1 cellular context compared by ENCODE assay signal in genomic region chr6:20458051-20458894, GRCh38.
TF ChIP-seq lines count a peak whose summit lies in the region.

No MANE protein-coding gene starts in this region.

TF ChIP-seq in K562, 482 proteins besides CTCF, POLR2A, EP300 and RAD21 (continued from another document and continues in another):
- TF ChIP-seq VEZF1 (CRISPR knock-in tag; IDR thresholded peaks at IDR 0.05) (peak; percentile 73), MAFK (IDR thresholded peaks at IDR 0.05; ENCODE audit: low read length) (peak; percentile 84; the same call in 1 of the 2 replicates), ZNF644 (tag; IDR thresholded peaks at IDR 0.05; ENCODE audit: low read depth) (peak; percentile 92), BRD4 (IDR thresholded peaks at IDR 0.05) (no peak), HINFP (tag; conservative IDR thresholded peaks at IDR 0.05; ENCODE audit: low read depth) (0 out of 2 replicates have a peak, but pooled peaks have one; percentile 33), GATAD2A (IDR thresholded peaks at IDR 0.05) (peak; percentile 63), GTF2E2 (tag; IDR thresholded peaks at IDR 0.05) (0 out of 2 replicates have a peak, but pooled peaks have one; percentile 39), KDM1A (IDR thresholded peaks at IDR 0.05) (peak; percentile 73 to 78), TCF3 (CRISPR knock-in tag; IDR thresholded peaks at IDR 0.05) (peak; percentile 95), ZNF197 (CRISPR knock-in tag; IDR thresholded peaks at IDR 0.05; ENCODE audit: low read depth) (peak; percentile 52; the same call in 1 of the 2 replicates), ARID3A (IDR thresholded peaks at IDR 0.05; ENCODE audit: borderline replicate concordance, low read depth, low read length) (peak; percentile 85; the same call in 1 of the 2 replicates), MYNN (IDR thresholded peaks at IDR 0.05) (peak; percentile 78), MYNN (CRISPR knock-in tag; IDR thresholded peaks at IDR 0.05) (no peak), ZNF354B (CRISPR knock-in tag; IDR thresholded peaks at IDR 0.05) (no peak), ZNF584 (CRISPR knock-in tag; IDR thresholded peaks at IDR 0.05; ENCODE audit: low read depth) (0 out of 2 replicates have a peak, but pooled peaks have one; percentile 36), ZNF23 (CRISPR knock-in tag; IDR thresholded peaks at IDR 0.05) (0 out of 2 replicates have a peak, but pooled peaks have one; percentile 24), ZNF79 (CRISPR knock-in tag; IDR thresholded peaks at IDR 0.05; ENCODE audit: low read depth) (no peak), STAT5A (IDR thresholded peaks at IDR 0.05; ENCODE audit: borderline replicate concordance, low read length) (peak; percentile 98), BCOR (IDR thresholded peaks at IDR 0.05) (peak; percentile 34; the same call in 1 of the 2 replicates), ZKSCAN1 (IDR thresholded peaks at IDR 0.05; ENCODE audit: low read depth, low read length) (peak; percentile 48; the same call in 1 of the 2 replicates), LCOR (CRISPR knock-in tag; IDR thresholded peaks at IDR 0.05) (peak; percentile 66), CXXC5 (CRISPR knock-in tag; IDR thresholded peaks at IDR 0.05) (peak; percentile 56), MAFF (IDR thresholded peaks at IDR 0.05; ENCODE audit: low read length) (peak; percentile 88), ETV5 (CRISPR knock-in tag; IDR thresholded peaks at IDR 0.05; ENCODE audit: low read depth) (0 out of 2 replicates have a peak, but pooled peaks have one; percentile 15), MLLT1 (IDR thresholded peaks at IDR 0.05) (peak; percentile 79; a peak in 3 of 4 replicates), EHMT2 (IDR thresholded peaks at IDR 0.05) (peak; percentile 73; the same call in 1 of the 2 replicates), SRF (CRISPR knock-in tag; IDR thresholded peaks at IDR 0.05) (no peak), ZNF395 (CRISPR knock-in tag; IDR thresholded peaks at IDR 0.05) (peak; percentile 83), CHD4 (IDR thresholded peaks at IDR 0.05; ENCODE audit: insufficient read depth, insufficient replicate concordance, low read depth, low read length, poor library complexity, severe bottlenecking) (no peak), GMEB1 (CRISPR knock-in tag; IDR thresholded peaks at IDR 0.05) (no peak), POLR2AphosphoS5 (IDR thresholded peaks at IDR 0.05; ENCODE audit: control insufficient read depth, insufficient read depth, low read depth, low read length) (peak; percentile 83), CBFB (CRISPR knock-in tag; IDR thresholded peaks at IDR 0.05) (no peak), EGR1 (conservative IDR thresholded peaks at IDR 0.05) (peak; percentile 46; the same call in 1 of the 2 replicates), ZMIZ1 (IDR thresholded peaks at IDR 0.05; ENCODE audit: low read depth in 2 of 2, low read length in 2 of 2) (peak in 1 of 2 experiments; percentile 89; a peak in 2 of 4 replicates), BCLAF1 (IDR thresholded peaks at IDR 0.05; ENCODE audit: borderline replicate concordance in 1 of 2, control insufficient read depth in 1 of 2, low read depth in 2 of 2, low read length in 1 of 2) (peak in 1 of 2 experiments; percentile 58; a peak in 1 of 4 replicates), LEF1 (IDR thresholded peaks at IDR 0.05) (peak; percentile 89), GATA2 (CRISPR knock-in tag; IDR thresholded peaks at IDR 0.05) (peak; percentile 81), NFRKB (IDR thresholded peaks at IDR 0.05; ENCODE audit: low read depth) (peak; percentile 66), NEUROD1 (IDR thresholded peaks at IDR 0.05; ENCODE audit: borderline replicate concordance, low read depth, low read length, partially characterized antibody) (peak; percentile 65), NBN (IDR thresholded peaks at IDR 0.05; ENCODE audit: low read depth) (peak; percentile 92), MEIS2 (IDR thresholded peaks at IDR 0.05; ENCODE audit: partially characterized antibody) (peak; percentile 33), TBL1XR1 (IDR thresholded peaks at IDR 0.05; ENCODE audit: low read length in 2 of 2) (peak; percentile 81 to 99; a peak in 3 of 4 replicates), BMI1 (IDR thresholded peaks at IDR 0.05; ENCODE audit: low read length) (no peak), TCF7L2 (IDR thresholded peaks at IDR 0.05; ENCODE audit: low read depth, low read length) (no peak), HMGN3 (IDR thresholded peaks at IDR 0.05; ENCODE audit: borderline replicate concordance, extremely low read depth, insufficient read length, low read depth, low read length) (peak; percentile 48), RBM15 (IDR thresholded peaks at IDR 0.05; ENCODE audit: insufficient read depth, low read length) (no peak), HNRNPLL (IDR thresholded peaks at IDR 0.05; ENCODE audit: low read depth, low read length, poor library complexity, severe bottlenecking) (no peak), LARP7 (IDR thresholded peaks at IDR 0.05) (no peak), PYGO2 (tag; IDR thresholded peaks at IDR 0.05) (no peak), TAL1 (IDR thresholded peaks at IDR 0.05) (peak; percentile 90), SMARCC2 (IDR thresholded peaks at IDR 0.05; ENCODE audit: low read depth) (peak; percentile 98), RBFOX2 (IDR thresholded peaks at IDR 0.05; ENCODE audit: low read depth, low read length) (no peak), TAF1 (IDR thresholded peaks at IDR 0.05; ENCODE audit: control insufficient read depth, extremely low read depth, insufficient read depth, low read length, severe bottlenecking) (peak; percentile 39), MYC (IDR thresholded peaks at IDR 0.05; ENCODE audit: low read depth, low read length) (peak; percentile 70), MYC (CRISPR knock-in tag; IDR thresholded peaks at IDR 0.05; ENCODE audit: borderline replicate concordance, low read depth) (no peak), NFE2 (IDR thresholded peaks at IDR 0.05; ENCODE audit: low read depth) (peak; percentile 99), GABPB2 (CRISPR knock-in tag; conservative IDR thresholded peaks at IDR 0.05) (no peak), FOXK2 (conservative IDR thresholded peaks at IDR 0.05 in 1 of 2, IDR thresholded peaks at IDR 0.05 in 1 of 2; ENCODE audit: low read depth in 2 of 2) (peak in 1 of 2 experiments; percentile 33; a peak in 2 of 4 replicates)
